9 cellular contexts compared by ENCODE assay signal in the genomic region with DNA sequence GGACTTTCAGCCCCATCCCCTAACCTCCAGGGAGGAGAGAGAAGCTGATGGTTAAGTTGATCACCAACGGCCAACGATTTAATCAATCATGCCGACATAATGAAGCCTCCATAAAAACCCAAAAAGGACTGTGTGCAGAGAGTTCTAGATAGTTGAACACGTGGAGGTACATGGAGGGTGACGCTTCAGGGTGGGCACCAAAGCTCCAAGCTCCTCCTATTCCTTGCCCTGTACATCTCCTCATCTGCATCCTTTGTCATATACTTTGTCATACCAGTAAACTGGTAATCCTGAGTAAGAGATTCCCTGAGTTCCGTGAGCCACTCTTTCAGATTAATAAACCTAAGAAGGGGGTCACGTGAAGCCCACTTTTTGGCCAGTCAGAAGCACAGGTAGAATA.
"Had no signal": no experiment of that assay in that cellular context is flagged by ENCODE, and none has a peak within 500 bp of the region (broad histone marks: within the 10 kb centered on the region; RNA-seq: fewer than 3 reads in every experiment).

No MANE protein-coding gene starts in this region.

- H3K9me3 Mint-ChIP-seq: GM23338, H9, HFFc6 had no signal

- H3K27ac ChIP-seq: GM23248 had no signal

- DNase-seq: GM23248, GOT3, H7, H9, HCEC 1CT, HFFc6 had no signal

- ATAC-seq: GM23338, HCT116 had no signal

- H3K4me3 Mint-ChIP-seq: GM23338, H9, HFFc6 had no signal

- H3K4me3 ChIP-seq: GM23248, GM23338, HAP-1 had no signal

- H3K27ac Mint-ChIP-seq: GM23338, H9, HFFc6 had no signal

- H3K9me3 ChIP-seq: HAP-1 had no signal

- H3K36me3 ChIP-seq: HAP-1 had no signal
